8 cellular contexts compared by ENCODE assay signal in the genomic region with DNA sequence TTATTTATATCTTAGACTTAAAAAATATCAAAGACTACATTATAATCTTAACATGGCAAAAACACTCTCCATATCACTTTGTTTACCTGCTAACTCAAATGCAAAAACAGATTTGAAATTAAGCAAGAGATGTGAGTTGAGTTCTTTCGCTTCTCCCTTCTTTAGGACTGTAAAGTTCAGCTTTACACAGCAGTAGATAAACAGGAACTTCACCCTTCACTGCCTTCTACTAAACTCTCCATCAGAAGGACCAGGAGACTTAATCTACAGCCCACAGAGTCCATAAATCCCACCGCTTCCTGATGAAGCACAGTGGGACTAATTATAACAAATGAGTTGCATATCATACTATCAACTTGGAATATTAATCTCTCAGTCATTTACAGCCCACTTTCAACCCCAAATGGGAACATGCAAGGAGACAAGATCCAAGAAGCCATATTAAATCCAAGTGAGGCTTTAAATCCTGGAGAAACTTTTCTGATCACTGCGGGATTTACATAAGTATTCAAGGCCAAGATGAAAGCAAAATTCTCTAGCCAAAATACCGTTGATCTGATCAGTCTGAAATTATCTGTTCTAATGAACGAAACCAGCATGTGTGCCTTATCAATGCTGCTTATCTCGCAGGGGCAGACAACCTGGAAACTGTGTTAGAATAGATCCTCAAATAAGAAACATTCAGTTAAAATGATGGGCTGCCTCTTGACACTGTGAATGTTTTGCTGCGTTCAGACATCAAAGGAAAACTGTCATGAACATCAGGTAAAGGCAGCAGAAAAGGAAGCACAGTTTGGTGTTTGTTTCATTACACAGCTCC. TPM values are rescaled to one million over a fixed set of nuclear protein-coding genes. Genes with fewer than 3 reads are reported as not detected.
DNase-seq lines count a peak whose midpoint lies in the region; ATAC-seq and TF ChIP-seq lines count a peak whose summit lies in the region.

No MANE protein-coding gene starts in this region.

- H3K9me2 ChIP-seq in GM23338 (ENCODE audit: insufficient read depth) = peaks cover 3% of the 10 kb centered on the region; the same call in 1 of the 2 replicates

- peak overlapping the region; percentile 94 for H3K4me3 Mint-ChIP-seq in GM23338
- H3K4me3 Mint-ChIP-seq in T-helper 17 cell = peak overlapping the region; percentile 96

- ATAC-seq in GM23338 (no peak), T-helper 17 cell (no peak), HG02973 (IDR thresholded peaks at IDR 0.05; ENCODE audit: unreplicated experiment) (no peak)

- CTCF ChIA-PET in AG04450 (lab: Charles Lee) = no interaction called here

- H3K4me1 ChIP-seq in GM23338 (ENCODE audit: insufficient read depth) = peaks cover 28% of the 10 kb centered on the region

- no peaks in the 10 kb centered on the region for H3K36me3 Mint-ChIP-seq in GM23338 (ENCODE audit: low read depth)
- H3K36me3 Mint-ChIP-seq in T-helper 17 cell (ENCODE audit: low read depth) = no peaks in the 10 kb centered on the region

- peaks cover 26% of the 10 kb centered on the region for H4K20me1 ChIP-seq in GM23338 (replicated peaks; ENCODE audit: insufficient read depth)

- H3K27me3 ChIP-seq in AG04450 (ENCODE audit: control insufficient read depth, insufficient read depth, low read length) (no peaks in the 10 kb centered on the region), GM23338 (ENCODE audit: insufficient read depth) (peaks cover 15% of the 10 kb centered on the region)

- H3K9me3 Mint-ChIP-seq in GM23338 = no peaks in the 10 kb centered on the region

- H3K9me3 ChIP-seq in AG04450 (ENCODE audit: control insufficient read depth, insufficient read depth, low read length) (no peaks in the 10 kb centered on the region), T-helper 17 cell (ENCODE audit: control insufficient read depth, low read length, poor library complexity, severe bottlenecking) (no peaks in the 10 kb centered on the region)

- H3K79me2 ChIP-seq in GM23338 (replicated peaks; ENCODE audit: insufficient read depth) = peaks cover 55% of the 10 kb centered on the region

- H2AFZ ChIP-seq in GM23338 = no peak overlapping the region; the same call in 1 of the 2 replicates

- intact Hi-C loops in posterior cingulate gyrus (cut with DNase I) = no loop called here

- peak overlapping the region; percentile 76 for H3K4me3 ChIP-seq in AG04450 (ENCODE audit: low read depth, low read length)
- peak overlapping the region; percentile 71 for H3K4me3 ChIP-seq in GM23338
- H3K4me3 ChIP-seq in fibroblast of pulmonary artery (replicated peaks; ENCODE audit: low read depth, low read length) = peak overlapping the region; percentile 75

- DNase-seq in AG04450 (ENCODE audit: low read depth, low spot score) = no peak
- no peak for DNase-seq in GM23338 (ENCODE audit: low spot score)
- no peak for DNase-seq in T-helper 17 cell
- DNase-seq in fibroblast of pulmonary artery (ENCODE audit: low read depth) = no peak
- DNase-seq in putamen (ENCODE audit: low spot score) = peak; percentile 10
- DNase-seq in HuH-7.5 (ENCODE audit: low spot score) = no peak
- DNase-seq in posterior cingulate gyrus = no peak

- H3K27ac ChIP-seq in AG04450 (ENCODE audit: low read depth, low read length) (no peak overlapping the region), GM23338 (ENCODE audit: low read depth) (no peak overlapping the region)

- peaks cover 38% of the 10 kb centered on the region for H3K4me1 Mint-ChIP-seq in GM23338
- peaks cover 33% of the 10 kb centered on the region for H3K4me1 Mint-ChIP-seq in T-helper 17 cell

- peaks cover 19% of the 10 kb centered on the region for H3K27me3 Mint-ChIP-seq in GM23338 (ENCODE audit: insufficient read depth, low read depth, poor library complexity)
- no peaks in the 10 kb centered on the region for H3K27me3 Mint-ChIP-seq in T-helper 17 cell

- H3F3A ChIP-seq in GM23338 (replicated peaks; ENCODE audit: low read depth) = peaks cover 7% of the 10 kb centered on the region

- H3K4me2 ChIP-seq in GM23338 = peak overlapping the region; percentile 87

- POLR2A ChIA-PET in AG04450 (lab: Yijun Ruan, JAX) = no interaction called here

- H3K27ac Mint-ChIP-seq in GM23338 = no peak overlapping the region; the same call in 1 of the 2 replicates
- peak overlapping the region; percentile 95 for H3K27ac Mint-ChIP-seq in T-helper 17 cell

- H3K36me3 ChIP-seq in GM23338 (ENCODE audit: insufficient read depth) = no peaks in the 10 kb centered on the region

- TF ChIP-seq CTCF in AG04450 (IDR thresholded peaks at IDR 0.05; ENCODE audit: low read depth, low read length) (no peak), GM23338 (conservative IDR thresholded peaks at IDR 0.05; ENCODE audit: low read depth in 2 of 2) (no peak), fibroblast of pulmonary artery (IDR thresholded peaks at IDR 0.05; ENCODE audit: low read length, missing control alignments) (no peak)

TF ChIP-seq in GM23338, 12 proteins besides CTCF, POLR2A, EP300 and RAD21 (continues in another document):
- TF ChIP-seq, protein P1, sequence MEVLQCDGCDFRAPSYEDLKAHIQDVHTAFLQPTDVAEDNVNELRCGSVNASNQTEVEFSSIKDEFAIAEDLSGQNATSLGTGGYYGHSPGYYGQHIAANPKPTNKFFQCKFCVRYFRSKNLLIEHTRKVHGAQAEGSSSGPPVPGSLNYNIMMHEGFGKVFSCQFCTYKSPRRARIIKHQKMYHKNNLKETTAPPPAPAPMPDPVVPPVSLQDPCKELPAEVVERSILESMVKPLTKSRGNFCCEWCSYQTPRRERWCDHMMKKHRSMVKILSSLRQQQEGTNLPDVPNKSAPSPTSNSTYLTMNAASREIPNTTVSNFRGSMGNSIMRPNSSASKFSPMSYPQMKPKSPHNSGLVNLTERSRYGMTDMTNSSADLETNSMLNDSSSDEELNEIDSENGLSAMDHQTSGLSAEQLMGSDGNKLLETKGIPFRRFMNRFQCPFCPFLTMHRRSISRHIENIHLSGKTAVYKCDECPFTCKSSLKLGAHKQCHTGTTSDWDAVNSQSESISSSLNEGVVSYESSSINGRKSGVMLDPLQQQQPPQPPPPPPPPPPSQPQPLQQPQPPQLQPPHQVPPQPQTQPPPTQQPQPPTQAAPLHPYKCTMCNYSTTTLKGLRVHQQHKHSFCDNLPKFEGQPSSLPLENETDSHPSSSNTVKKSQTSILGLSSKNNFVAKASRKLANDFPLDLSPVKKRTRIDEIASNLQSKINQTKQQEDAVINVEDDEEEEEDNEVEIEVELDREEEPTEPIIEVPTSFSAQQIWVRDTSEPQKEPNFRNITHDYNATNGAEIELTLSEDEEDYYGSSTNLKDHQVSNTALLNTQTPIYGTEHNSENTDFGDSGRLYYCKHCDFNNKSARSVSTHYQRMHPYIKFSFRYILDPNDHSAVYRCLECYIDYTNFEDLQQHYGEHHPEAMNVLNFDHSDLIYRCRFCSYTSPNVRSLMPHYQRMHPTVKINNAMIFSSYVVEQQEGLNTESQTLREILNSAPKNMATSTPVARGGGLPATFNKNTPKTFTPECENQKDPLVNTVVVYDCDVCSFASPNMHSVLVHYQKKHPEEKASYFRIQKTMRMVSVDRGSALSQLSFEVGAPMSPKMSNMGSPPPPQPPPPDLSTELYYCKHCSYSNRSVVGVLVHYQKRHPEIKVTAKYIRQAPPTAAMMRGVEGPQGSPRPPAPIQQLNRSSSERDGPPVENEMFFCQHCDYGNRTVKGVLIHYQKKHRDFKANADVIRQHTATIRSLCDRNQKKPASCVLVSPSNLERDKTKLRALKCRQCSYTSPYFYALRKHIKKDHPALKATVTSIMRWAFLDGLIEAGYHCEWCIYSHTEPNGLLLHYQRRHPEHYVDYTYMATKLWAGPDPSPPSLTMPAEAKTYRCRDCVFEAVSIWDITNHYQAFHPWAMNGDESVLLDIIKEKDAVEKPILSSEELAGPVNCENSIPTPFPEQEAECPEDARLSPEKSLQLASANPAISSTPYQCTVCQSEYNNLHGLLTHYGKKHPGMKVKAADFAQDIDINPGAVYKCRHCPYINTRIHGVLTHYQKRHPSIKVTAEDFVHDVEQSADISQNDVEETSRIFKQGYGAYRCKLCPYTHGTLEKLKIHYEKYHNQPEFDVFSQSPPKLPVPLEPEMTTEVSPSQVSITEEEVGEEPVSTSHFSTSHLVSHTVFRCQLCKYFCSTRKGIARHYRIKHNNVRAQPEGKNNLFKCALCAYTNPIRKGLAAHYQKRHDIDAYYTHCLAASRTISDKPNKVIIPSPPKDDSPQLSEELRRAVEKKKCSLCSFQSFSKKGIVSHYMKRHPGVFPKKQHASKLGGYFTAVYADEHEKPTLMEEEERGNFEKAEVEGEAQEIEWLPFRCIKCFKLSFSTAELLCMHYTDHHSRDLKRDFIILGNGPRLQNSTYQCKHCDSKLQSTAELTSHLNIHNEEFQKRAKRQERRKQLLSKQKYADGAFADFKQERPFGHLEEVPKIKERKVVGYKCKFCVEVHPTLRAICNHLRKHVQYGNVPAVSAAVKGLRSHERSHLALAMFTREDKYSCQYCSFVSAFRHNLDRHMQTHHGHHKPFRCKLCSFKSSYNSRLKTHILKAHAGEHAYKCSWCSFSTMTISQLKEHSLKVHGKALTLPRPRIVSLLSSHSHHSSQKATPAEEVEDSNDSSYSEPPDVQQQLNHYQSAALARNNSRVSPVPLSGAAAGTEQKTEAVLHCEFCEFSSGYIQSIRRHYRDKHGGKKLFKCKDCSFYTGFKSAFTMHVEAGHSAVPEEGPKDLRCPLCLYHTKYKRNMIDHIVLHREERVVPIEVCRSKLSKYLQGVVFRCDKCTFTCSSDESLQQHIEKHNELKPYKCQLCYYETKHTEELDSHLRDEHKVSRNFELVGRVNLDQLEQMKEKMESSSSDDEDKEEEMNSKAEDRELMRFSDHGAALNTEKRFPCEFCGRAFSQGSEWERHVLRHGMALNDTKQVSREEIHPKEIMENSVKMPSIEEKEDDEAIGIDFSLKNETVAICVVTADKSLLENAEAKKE (CRISPR knock-in tag; IDR thresholded peaks at IDR 0.05) = no peak

RNA-seq across cellular contexts. Expression of a gene that starts 1.6 kb away (rescaled TPM):
- polyA plus RNA-seq in AG04450 (2011; rRNA removed) (77.9 and 80.4 TPM in 2 replicates), GM23338 (2016; fragmentation: Nextera tagmentation; extraction: Ambion mirVana) (9.0 and 10.7 TPM in 2 replicates)
- polyA minus RNA-seq in AG04450 (2011; rRNA and poly(A)+ RNA removed) = 320 and 427 TPM in 2 replicates
- total RNA-seq in GM23338 (2014; rRNA removed; shearing (Covaris generic)) = 41.1 and 52.9 TPM in 2 replicates
- total RNA-seq in T-helper 17 cell = 100 to 1,000 TPM in 1 of 2 donors, 10 to 100 TPM in 1; 64.8 to 102 TPM

RNA-seq across cellular contexts. Expression of a gene that starts 27.3 kb away (rescaled TPM):
- 111 and 124 TPM in 2 replicates for polyA plus RNA-seq in AG04450 (2011; rRNA removed)
- polyA minus RNA-seq in AG04450 (2011; rRNA and poly(A)+ RNA removed) = 67.0 and 75.7 TPM in 2 replicates
- 132 and 151 TPM in 2 replicates for total RNA-seq in GM23338 (2014; rRNA removed; shearing (Covaris generic))
- polyA plus RNA-seq in GM23338 (2016; fragmentation: Nextera tagmentation; extraction: Ambion mirVana) = 81.5 and 83.4 TPM in 2 replicates
- 10 to 100 TPM; 84.8 to 92.2 TPM for total RNA-seq in T-helper 17 cell

RNA-seq across cellular contexts. Expression of a gene that starts 27.6 kb away (rescaled TPM):
- polyA plus RNA-seq in AG04450 (2011; rRNA removed) (65.5 and 89.0 TPM in 2 replicates), GM23338 (2016; fragmentation: Nextera tagmentation; extraction: Ambion mirVana) (63.9 and 74.5 TPM in 2 replicates)
- 58.3 and 69.8 TPM in 2 replicates for polyA minus RNA-seq in AG04450 (2011; rRNA and poly(A)+ RNA removed)
- total RNA-seq in GM23338 (2014; rRNA removed; shearing (Covaris generic)) = 60.0 and 76.3 TPM in 2 replicates
- 10 to 100 TPM; 19.9 to 26.1 TPM for total RNA-seq in T-helper 17 cell
